17 cellular contexts compared by ENCODE assay signal in genomic region chr9:84756156-84756555, GRCh38.
"Had no signal": no experiment of that assay in that cellular context is flagged by ENCODE, and none has a peak within 500 bp of the region (broad histone marks: within the 10 kb centered on the region; RNA-seq: fewer than 3 reads in every experiment).

No MANE protein-coding gene starts in this region.

- H3K27me3 Mint-ChIP-seq: brain had no signal

- H3K4me1 Mint-ChIP-seq: activated naive CD4-positive, alpha-beta T cell treated with anti-CD3 and anti-CD28 coated beads, Interleukin-2, amount 50 U/mL, for 24 hours; WTC11 had no signal

- DNase-seq: activated CD4-positive, alpha-beta T cell treated with anti-CD3 and anti-CD28 coated beads, Interleukin-2, amount 50 U/mL, for 1 hour; activated T-cell treated with anti-CD3 and anti-CD28 coated beads for 4 hours; esophagus squamous epithelium; foreskin keratinocyte; kidney; mucosa of descending colon; natural killer cell; occipital lobe; stimulated activated CD4-positive, alpha-beta T cell treated with anti-CD3 and anti-CD28 coated beads, Interleukin-2, amount 100 ng/mL, for 48 hours; stimulated activated naive CD8-positive, alpha-beta T cell treated with anti-CD3 and anti-CD28 coated beads, Interleukin-15, Interleukin-2, amounts not matched to agents 100 U/mL and 50 U/mL, for 24 hours; transverse colon had no signal

- H3K9me3 Mint-ChIP-seq: activated naive CD4-positive, alpha-beta T cell treated with anti-CD3 and anti-CD28 coated beads, Interleukin-2, amount 50 U/mL, for 24 hours; activated T-helper 2 cell treated with anti-CD3 and anti-CD28 coated beads, Interferon-gamma antibody, Interleukin-2, Interleukin-4, amounts not matched to agents 10 μg/mL and 5 μg/mL and 100 μg/mL, durations not matched to agents 14 hours and 24 hours and 36 hours; natural killer cell; WTC11 had no signal

- H3K4me3 ChIP-seq: esophagus squamous epithelium, mucosa of descending colon, transverse colon had no signal

- H3K36me3 ChIP-seq: esophagus squamous epithelium, transverse colon had no signal

- H3K27ac Mint-ChIP-seq: activated naive CD4-positive, alpha-beta T cell treated with anti-CD3 and anti-CD28 coated beads, Interleukin-2, amount 50 U/mL, for 24 hours; natural killer cell; T-helper 1 cell treated with Interleukin-12 subunit alpha and Interleukin-12 subunit beta and Interleukin-4 antibody, amounts not matched to agents 30 μg/mL and 1 μg/mL, for 36 hours; WTC11 had no signal

- H3K4me3 Mint-ChIP-seq: activated naive CD4-positive, alpha-beta T cell treated with anti-CD3 and anti-CD28 coated beads, Interleukin-2, amount 50 U/mL, for 24 hours; brain; natural killer cell; T-helper 1 cell treated with Interleukin-12 subunit alpha and Interleukin-12 subunit beta and Interleukin-4 antibody, amounts not matched to agents 30 μg/mL and 1 μg/mL, for 36 hours; WTC11 had no signal

- H3K27me3 ChIP-seq: foreskin keratinocyte, transverse colon had no signal

- H3K27ac ChIP-seq: esophagus squamous epithelium, foreskin keratinocyte, transverse colon had no signal

- H3K9me3 ChIP-seq: esophagus squamous epithelium, mucosa of descending colon, transverse colon had no signal

- H3K36me3 Mint-ChIP-seq: activated naive CD4-positive, alpha-beta T cell treated with anti-CD3 and anti-CD28 coated beads, Interleukin-2, amount 50 U/mL, for 24 hours; natural killer cell; WTC11 had no signal

- ATAC-seq: foreskin keratinocyte; mucosa of descending colon; natural killer cell; Right ventricle myocardium inferior; stimulated activated naive CD8-positive, alpha-beta T cell treated with anti-CD3 and anti-CD28 coated beads, Interleukin-15, Interleukin-2, amounts not matched to agents 100 U/mL and 50 U/mL, for 24 hours; WTC11 had no signal
